ENCODE assay signal across 3 cellular contexts in the genomic region with DNA sequence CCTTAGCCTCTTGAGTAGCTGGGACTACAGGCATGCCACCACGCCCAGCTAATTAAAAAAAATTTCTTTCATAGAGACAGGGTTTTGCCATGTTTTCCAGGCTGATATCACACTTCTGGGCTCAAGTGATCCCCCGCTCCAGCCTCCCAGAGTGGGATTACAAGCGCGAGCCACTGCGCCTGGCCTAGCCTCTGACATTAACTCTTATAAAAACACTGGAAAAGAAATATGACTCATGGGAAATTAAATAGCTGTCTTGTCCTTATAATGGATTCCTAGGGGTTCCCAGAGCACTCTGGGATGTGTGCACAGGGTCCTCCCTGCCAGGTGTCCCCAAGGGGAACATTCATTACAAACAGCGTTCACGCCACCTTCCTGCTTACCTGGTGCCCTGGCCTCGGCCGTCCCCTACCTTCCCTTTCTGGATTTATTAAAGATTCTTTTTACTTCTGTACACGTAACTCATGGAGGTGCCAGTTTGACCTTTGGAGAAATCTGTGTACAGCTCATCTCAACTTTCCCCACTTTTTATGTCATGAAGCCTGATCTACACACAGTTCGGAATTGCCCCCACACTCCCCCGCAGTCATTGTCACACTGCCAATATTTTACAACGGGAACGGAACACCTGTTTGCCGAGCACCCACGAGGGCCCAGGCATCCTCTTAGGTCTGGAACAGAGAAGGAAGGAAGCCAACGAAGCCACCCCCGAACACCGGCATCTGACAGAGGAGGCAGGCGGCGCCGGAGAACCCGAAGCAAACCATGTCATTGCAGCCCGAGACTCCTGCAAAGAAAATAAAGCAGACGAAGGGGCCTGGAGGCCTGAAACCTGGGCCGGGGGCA.
TF ChIP-seq lines count a peak whose summit lies in the region.

No MANE protein-coding gene starts in this region.

TF ChIP-seq in SK-N-SH treated with all-trans-retinoic acid at 6 μM for 48 hours, 23 proteins besides CTCF, POLR2A, EP300 and RAD21 (continues in another document):
- TF ChIP-seq TSHZ2 (CRISPR knock-in tag; IDR thresholded peaks at IDR 0.05) (no peak), PPARA (CRISPR knock-in tag; IDR thresholded peaks at IDR 0.05; ENCODE audit: borderline replicate concordance) (no peak), ZFP30 (CRISPR knock-in tag; IDR thresholded peaks at IDR 0.05) (no peak), GLIS3 (CRISPR knock-in tag; IDR thresholded peaks at IDR 0.05) (no peak)
- TF ChIP-seq, protein P1, sequence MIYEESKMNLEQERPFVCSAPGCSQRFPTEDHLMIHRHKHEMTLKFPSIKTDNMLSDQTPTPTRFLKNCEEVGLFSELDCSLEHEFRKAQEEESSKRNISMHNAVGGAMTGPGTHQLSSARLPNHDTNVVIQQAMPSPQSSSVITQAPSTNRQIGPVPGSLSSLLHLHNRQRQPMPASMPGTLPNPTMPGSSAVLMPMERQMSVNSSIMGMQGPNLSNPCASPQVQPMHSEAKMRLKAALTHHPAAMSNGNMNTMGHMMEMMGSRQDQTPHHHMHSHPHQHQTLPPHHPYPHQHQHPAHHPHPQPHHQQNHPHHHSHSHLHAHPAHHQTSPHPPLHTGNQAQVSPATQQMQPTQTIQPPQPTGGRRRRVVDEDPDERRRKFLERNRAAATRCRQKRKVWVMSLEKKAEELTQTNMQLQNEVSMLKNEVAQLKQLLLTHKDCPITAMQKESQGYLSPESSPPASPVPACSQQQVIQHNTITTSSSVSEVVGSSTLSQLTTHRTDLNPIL (CRISPR knock-in tag; IDR thresholded peaks at IDR 0.05; ENCODE audit: low read depth): no peak
- TF ChIP-seq, protein P2, sequence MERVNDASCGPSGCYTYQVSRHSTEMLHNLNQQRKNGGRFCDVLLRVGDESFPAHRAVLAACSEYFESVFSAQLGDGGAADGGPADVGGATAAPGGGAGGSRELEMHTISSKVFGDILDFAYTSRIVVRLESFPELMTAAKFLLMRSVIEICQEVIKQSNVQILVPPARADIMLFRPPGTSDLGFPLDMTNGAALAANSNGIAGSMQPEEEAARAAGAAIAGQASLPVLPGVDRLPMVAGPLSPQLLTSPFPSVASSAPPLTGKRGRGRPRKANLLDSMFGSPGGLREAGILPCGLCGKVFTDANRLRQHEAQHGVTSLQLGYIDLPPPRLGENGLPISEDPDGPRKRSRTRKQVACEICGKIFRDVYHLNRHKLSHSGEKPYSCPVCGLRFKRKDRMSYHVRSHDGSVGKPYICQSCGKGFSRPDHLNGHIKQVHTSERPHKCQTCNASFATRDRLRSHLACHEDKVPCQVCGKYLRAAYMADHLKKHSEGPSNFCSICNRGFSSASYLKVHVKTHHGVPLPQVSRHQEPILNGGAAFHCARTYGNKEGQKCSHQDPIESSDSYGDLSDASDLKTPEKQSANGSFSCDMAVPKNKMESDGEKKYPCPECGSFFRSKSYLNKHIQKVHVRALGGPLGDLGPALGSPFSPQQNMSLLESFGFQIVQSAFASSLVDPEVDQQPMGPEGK (CRISPR knock-in tag; IDR thresholded peaks at IDR 0.05; ENCODE audit: borderline replicate concordance): no peak

TF ChIP-seq in SK-N-SH, 30 proteins besides CTCF, POLR2A, EP300 and RAD21 (continued from another document):
- TF ChIP-seq USF1 (IDR thresholded peaks at IDR 0.05; ENCODE audit: borderline replicate concordance, low read depth): no peak
- TF ChIP-seq SIN3A (IDR thresholded peaks at IDR 0.05; ENCODE audit: borderline replicate concordance, low read depth, low read length): no peak
- no peak for TF ChIP-seq TCF12 (IDR thresholded peaks at IDR 0.05)
- TF ChIP-seq YY1 (IDR thresholded peaks at IDR 0.05; ENCODE audit: low read depth): no peak
- TF ChIP-seq GABPA (IDR thresholded peaks at IDR 0.05; ENCODE audit: low read depth): no peak
- TF ChIP-seq, protein P3, sequence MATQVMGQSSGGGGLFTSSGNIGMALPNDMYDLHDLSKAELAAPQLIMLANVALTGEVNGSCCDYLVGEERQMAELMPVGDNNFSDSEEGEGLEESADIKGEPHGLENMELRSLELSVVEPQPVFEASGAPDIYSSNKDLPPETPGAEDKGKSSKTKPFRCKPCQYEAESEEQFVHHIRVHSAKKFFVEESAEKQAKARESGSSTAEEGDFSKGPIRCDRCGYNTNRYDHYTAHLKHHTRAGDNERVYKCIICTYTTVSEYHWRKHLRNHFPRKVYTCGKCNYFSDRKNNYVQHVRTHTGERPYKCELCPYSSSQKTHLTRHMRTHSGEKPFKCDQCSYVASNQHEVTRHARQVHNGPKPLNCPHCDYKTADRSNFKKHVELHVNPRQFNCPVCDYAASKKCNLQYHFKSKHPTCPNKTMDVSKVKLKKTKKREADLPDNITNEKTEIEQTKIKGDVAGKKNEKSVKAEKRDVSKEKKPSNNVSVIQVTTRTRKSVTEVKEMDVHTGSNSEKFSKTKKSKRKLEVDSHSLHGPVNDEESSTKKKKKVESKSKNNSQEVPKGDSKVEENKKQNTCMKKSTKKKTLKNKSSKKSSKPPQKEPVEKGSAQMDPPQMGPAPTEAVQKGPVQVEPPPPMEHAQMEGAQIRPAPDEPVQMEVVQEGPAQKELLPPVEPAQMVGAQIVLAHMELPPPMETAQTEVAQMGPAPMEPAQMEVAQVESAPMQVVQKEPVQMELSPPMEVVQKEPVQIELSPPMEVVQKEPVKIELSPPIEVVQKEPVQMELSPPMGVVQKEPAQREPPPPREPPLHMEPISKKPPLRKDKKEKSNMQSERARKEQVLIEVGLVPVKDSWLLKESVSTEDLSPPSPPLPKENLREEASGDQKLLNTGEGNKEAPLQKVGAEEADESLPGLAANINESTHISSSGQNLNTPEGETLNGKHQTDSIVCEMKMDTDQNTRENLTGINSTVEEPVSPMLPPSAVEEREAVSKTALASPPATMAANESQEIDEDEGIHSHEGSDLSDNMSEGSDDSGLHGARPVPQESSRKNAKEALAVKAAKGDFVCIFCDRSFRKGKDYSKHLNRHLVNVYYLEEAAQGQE (IDR thresholded peaks at IDR 0.05; ENCODE audit: low read depth, low read length): no peak
- no peak for TF ChIP-seq MXI1 (IDR thresholded peaks at IDR 0.05; ENCODE audit: low read depth, low read length)
- TF ChIP-seq USF2 (IDR thresholded peaks at IDR 0.05; ENCODE audit: borderline replicate concordance, low read depth, low read length): no peak

TF ChIP-seq in HepG2, 621 proteins besides CTCF, POLR2A, EP300 and RAD21 (continued from another document):
- TF ChIP-seq, protein P4, sequence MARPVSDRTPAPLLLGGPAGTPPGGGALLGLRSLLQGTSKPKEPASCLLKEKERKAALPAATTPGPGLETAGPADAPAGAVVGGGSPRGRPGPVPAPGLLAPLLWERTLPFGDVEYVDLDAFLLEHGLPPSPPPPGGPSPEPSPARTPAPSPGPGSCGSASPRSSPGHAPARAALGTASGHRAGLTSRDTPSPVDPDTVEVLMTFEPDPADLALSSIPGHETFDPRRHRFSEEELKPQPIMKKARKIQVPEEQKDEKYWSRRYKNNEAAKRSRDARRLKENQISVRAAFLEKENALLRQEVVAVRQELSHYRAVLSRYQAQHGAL (CRISPR knock-in tag; IDR thresholded peaks at IDR 0.05; ENCODE audit: not compliant biosample characterization): no peak
- TF ChIP-seq ZBTB42 (CRISPR knock-in tag; IDR thresholded peaks at IDR 0.05): no peak
- TF ChIP-seq, protein P5, sequence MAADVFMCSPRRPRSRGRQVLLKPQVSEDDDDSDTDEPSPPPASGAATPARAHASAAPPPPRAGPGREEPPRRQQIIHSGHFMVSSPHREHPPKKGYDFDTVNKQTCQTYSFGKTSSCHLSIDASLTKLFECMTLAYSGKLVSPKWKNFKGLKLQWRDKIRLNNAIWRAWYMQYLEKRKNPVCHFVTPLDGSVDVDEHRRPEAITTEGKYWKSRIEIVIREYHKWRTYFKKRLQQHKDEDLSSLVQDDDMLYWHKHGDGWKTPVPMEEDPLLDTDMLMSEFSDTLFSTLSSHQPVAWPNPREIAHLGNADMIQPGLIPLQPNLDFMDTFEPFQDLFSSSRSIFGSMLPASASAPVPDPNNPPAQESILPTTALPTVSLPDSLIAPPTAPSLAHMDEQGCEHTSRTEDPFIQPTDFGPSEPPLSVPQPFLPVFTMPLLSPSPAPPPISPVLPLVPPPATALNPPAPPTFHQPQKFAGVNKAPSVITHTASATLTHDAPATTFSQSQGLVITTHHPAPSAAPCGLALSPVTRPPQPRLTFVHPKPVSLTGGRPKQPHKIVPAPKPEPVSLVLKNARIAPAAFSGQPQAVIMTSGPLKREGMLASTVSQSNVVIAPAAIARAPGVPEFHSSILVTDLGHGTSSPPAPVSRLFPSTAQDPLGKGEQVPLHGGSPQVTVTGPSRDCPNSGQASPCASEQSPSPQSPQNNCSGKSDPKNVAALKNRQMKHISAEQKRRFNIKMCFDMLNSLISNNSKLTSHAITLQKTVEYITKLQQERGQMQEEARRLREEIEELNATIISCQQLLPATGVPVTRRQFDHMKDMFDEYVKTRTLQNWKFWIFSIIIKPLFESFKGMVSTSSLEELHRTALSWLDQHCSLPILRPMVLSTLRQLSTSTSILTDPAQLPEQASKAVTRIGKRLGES (CRISPR knock-in tag; IDR thresholded peaks at IDR 0.05; ENCODE audit: borderline replicate concordance): no peak
- no peak for TF ChIP-seq HNRNPL (IDR thresholded peaks at IDR 0.05; ENCODE audit: low read depth, low read length)
- no peak for TF ChIP-seq ZNF83 (CRISPR knock-in tag; IDR thresholded peaks at IDR 0.05; ENCODE audit: borderline replicate concordance)
- TF ChIP-seq ZNF766 (CRISPR knock-in tag; IDR thresholded peaks at IDR 0.05; ENCODE audit: borderline replicate concordance): no peak
- TF ChIP-seq PCBP1 (IDR thresholded peaks at IDR 0.05; ENCODE audit: borderline replicate concordance, low read depth, low read length): no peak
